ENCODE assay signal across 24 cellular contexts in the genomic region with DNA sequence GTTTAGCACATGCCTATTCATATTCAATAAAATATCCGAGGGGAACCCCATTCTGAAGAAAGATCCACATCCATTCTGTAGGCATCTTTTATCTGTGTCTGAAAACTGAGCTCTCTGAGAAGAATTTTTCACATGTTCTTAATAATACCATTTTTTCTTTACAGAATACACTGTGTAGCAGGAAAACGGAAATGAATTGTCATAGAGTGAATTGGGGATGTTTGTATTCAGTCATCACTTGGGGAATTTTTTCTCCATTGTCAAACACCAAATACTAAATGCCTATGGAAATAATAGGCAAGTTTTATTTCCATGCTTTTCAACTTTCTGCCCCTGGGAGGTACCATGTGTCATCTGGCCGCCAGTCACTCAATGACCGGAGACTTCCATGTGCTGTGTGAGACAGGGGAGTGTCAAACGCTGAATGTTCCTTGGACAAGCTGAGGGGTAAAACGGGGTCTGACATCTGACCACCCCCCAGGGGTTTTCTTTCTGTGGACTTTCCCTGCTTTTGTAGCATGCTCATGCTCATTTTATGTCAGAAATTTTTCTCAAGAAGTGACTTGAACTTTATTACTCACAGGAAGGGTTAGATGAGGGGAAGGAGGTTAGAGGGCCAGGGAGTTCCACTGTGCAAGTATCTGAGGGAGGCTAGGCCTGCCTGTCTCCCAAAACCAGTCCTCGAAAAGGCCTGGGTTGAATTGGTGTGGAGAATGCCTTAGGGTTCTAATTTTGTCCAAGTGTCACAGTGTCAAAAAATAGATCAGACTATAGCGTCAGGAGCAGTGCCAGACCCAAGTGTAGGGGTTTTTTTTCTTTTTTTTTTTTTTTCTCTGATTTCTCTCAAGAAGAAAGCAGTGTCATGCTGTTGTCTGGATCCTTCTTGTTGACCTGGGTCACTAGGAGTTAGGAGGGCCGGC.
A peak's percentile ranks its signal among the peaks of the same experiment; 100 is the strongest.
DNase-seq lines count a peak whose midpoint lies in the region; ATAC-seq and TF ChIP-seq lines count a peak whose summit lies in the region.
"Had no signal": no experiment of that assay in that cellular context is flagged by ENCODE, and none has a peak within 500 bp of the region (broad histone marks: within the 10 kb centered on the region; RNA-seq: fewer than 3 reads in every experiment).

No MANE protein-coding gene starts in this region.

- H3K9me2 ChIP-seq in SK-N-SH, result no peaks in the 10 kb centered on the region

- TF ChIP-seq RAD21 in SK-N-SH (IDR thresholded peaks at IDR 0.05; ENCODE audit: low read length), result no peak

- no peaks in the 10 kb centered on the region for H3K9me3 ChIP-seq in SK-N-SH

- CTCF ChIA-PET in SK-N-SH (lab: Yijun Ruan, JAX), result no interaction called here

- H3K4me2 ChIP-seq in SK-N-SH, result no peak overlapping the region
- H3K4me2 ChIP-seq: BLaER1 had no signal

- H3K79me2 ChIP-seq in SK-N-SH (ENCODE audit: insufficient read depth), result no peaks in the 10 kb centered on the region

- peak; percentile 27 for DNase-seq in GM12865 (ENCODE audit: low read depth)
- peak; percentile 1 to 54 for DNase-seq in dermis microvascular lymphatic vessel endothelial cell (ENCODE audit: low read depth in 2 of 2)
- DNase-seq in renal cortical epithelial cell (ENCODE audit: low read depth), result peak; percentile 2
- DNase-seq in DMS153 (lab: John Stamatoyannopoulos, UW), result no peak
- DNase-seq in SK-N-SH, result no peak
- DNase-seq: CD4-positive, alpha-beta T cell; COR-L47; DMS 273 treated with DMSO at 0.1 percent for 48 hours; DND-41; GOT3; HCEC 1CT; NCI-H1694; NCI-H2081; NCI-H2171; NCI-H345; NCI-H524; NCI-H774; NK-92 treated with Interleukin-12 subunit alpha and Interleukin-12 subunit beta, amount 100 ng/mL, for 24 hours; SIG-M5 had no signal

- no peak overlapping the region for H3K9ac ChIP-seq in SK-N-SH
- H3K9ac ChIP-seq: BLaER1 had no signal

- POLR2A ChIA-PET in SK-N-SH (lab: Yijun Ruan, JAX), result no interaction called here

- ATAC-seq in HG02610 (IDR thresholded peaks at IDR 0.05; ENCODE audit: unreplicated experiment) (peak; percentile 58), HG02852 (IDR thresholded peaks at IDR 0.05; ENCODE audit: unreplicated experiment) (no peak)
- ATAC-seq: SK-N-SH treated with all-trans-retinoic acid at 6 μM for 48 hours had no signal

- no peaks in the 10 kb centered on the region for H3K36me3 ChIP-seq in SK-N-SH (replicated peaks in 1 of 2; ENCODE audit: control insufficient read depth in 1 of 2, insufficient read depth in 2 of 2, low read length in 1 of 2)
- H3K36me3 ChIP-seq: BLaER1 had no signal

- H3K4me1 ChIP-seq in SK-N-SH (ENCODE audit: control insufficient read depth in 1 of 2, insufficient read depth in 2 of 2, low read depth in 1 of 2, low read length in 1 of 2), result no peaks in the 10 kb centered on the region

- H3F3A ChIP-seq in SK-N-SH (replicated peaks; ENCODE audit: insufficient read depth), result no peaks in the 10 kb centered on the region

- 31% methylated on average over 9 of the region's 9 CpGs for WGBS in SK-N-SH (ENCODE audit: low lambda C conversion rate)

- no peaks in the 10 kb centered on the region for H4K20me1 ChIP-seq in SK-N-SH (ENCODE audit: insufficient read depth)
- H4K20me1 ChIP-seq: BLaER1 had no signal

- H2AFZ ChIP-seq in SK-N-SH (ENCODE audit: low read depth), result no peak overlapping the region

- H3K27ac ChIP-seq in SK-N-SH (ENCODE audit: low read depth in 2 of 2, low read length in 1 of 2), result no peak overlapping the region
- H3K27ac ChIP-seq: BLaER1, RWPE1 had no signal

- H3K27me3 ChIP-seq in SK-N-SH (ENCODE audit: insufficient read depth), result no peaks in the 10 kb centered on the region
- H3K27me3 ChIP-seq: BLaER1 had no signal

- H3K4me3 ChIP-seq in GM12865 (ENCODE audit: low read depth, low read length), result no peak overlapping the region
- no peak overlapping the region for H3K4me3 ChIP-seq in SK-N-SH (ENCODE audit: low read depth in 2 of 2, low read length in 1 of 2)
- H3K4me3 ChIP-seq: BLaER1 had no signal

- no peak for TF ChIP-seq EP300 in SK-N-SH (IDR thresholded peaks at IDR 0.05; ENCODE audit: borderline replicate concordance in 1 of 2, low read depth in 1 of 2, low read length in 1 of 2)

- TF ChIP-seq CTCF in GM12865 (IDR thresholded peaks at IDR 0.05; ENCODE audit: insufficient read depth, low read depth, low read length, missing control alignments) (no peak), SK-N-SH (IDR thresholded peaks at IDR 0.05) (no peak)

TF ChIP-seq in SK-N-SH, 30 proteins besides CTCF, POLR2A, EP300 and RAD21:
- TF ChIP-seq NFIC (IDR thresholded peaks at IDR 0.05; ENCODE audit: borderline replicate concordance), result no peak
- TF ChIP-seq FOXJ3 (CRISPR knock-in tag; IDR thresholded peaks at IDR 0.05), result no peak
- no peak for TF ChIP-seq SIN3A (IDR thresholded peaks at IDR 0.05; ENCODE audit: borderline replicate concordance, low read depth, low read length)
- TF ChIP-seq EZH2phosphoT487 (IDR thresholded peaks at IDR 0.05; ENCODE audit: borderline replicate concordance, low read depth), result no peak
- no peak for TF ChIP-seq POLR2AphosphoS5 (IDR thresholded peaks at IDR 0.05; ENCODE audit: low read depth, low read length)
- no peak for TF ChIP-seq MEF2A (IDR thresholded peaks at IDR 0.05; ENCODE audit: borderline replicate concordance, low read depth)
- TF ChIP-seq USF2 (IDR thresholded peaks at IDR 0.05; ENCODE audit: borderline replicate concordance, low read depth, low read length), result no peak
- TF ChIP-seq REST (IDR thresholded peaks at IDR 0.05; ENCODE audit: low read depth, low read length), result no peak
- no peak for TF ChIP-seq CHD2 (IDR thresholded peaks at IDR 0.05; ENCODE audit: low read length, partially characterized antibody)
- no peak for TF ChIP-seq JUND (IDR thresholded peaks at IDR 0.05)
- no peak for TF ChIP-seq SMC3 (IDR thresholded peaks at IDR 0.05; ENCODE audit: low read depth, low read length)

Comparison
In these comparisons a context has a peak if more than half of its experiments do, and no peak if none do; other contexts are left out.
1. DNase-seq: peak in GM12865 (single experiment), dermis microvascular lymphatic vessel endothelial cell (2 of 2) and renal cortical epithelial cell (single experiment); none in DMS153 (single experiment) and SK-N-SH (single experiment).